In the genomic region with DNA sequence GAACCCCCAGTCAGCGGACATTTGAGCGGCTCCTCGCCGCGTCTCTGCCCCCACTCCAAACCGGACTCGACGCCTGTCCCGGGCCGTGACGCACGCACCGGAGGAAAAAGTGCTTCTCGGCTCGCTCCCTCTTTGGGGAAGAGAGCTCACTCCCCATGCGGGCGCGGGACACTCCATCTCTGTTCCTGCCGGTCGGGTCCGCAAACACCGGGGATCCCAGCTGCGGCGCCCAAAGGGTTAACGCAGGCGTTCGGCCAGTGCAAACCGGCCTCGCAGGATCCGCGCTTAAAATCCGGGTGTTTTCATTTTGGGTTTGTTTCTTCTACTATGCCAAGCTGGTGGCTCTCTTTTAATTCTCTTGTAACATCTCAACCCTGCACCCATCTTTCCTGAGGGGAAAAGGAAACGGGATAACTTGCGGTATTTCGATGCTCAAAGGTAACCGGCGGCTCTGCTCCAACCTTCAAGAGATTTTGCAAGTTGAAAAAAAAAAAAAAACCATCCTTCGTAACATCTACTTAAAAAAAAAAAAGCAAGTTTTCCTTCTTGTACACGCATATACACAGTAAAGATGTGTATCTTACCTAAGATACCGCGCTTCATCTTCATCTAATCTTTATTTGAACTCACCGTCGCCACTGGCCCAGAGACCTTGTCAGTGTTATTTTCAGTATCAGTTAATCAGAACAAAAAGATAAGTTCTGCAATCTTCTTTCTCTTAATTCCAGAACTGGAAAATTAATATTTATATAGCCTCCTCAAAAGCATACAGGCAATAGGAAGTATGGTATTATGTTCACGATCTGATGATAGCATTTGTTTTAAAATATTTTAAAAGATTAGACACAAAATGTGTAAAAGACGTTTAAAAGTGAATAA, we compare ENCODE assay signal across 1 cellular context.
TF ChIP-seq lines count a peak whose summit lies in the region.

No MANE protein-coding gene starts in this region.

TF ChIP-seq in HEK293, 187 proteins besides CTCF, POLR2A, EP300 and RAD21 (continued from another document):
- no peak for TF ChIP-seq ZNF629 (tag by site-specific recombination; IDR thresholded peaks at IDR 0.05)
- TF ChIP-seq ZNF624 (tag by site-specific recombination; IDR thresholded peaks at IDR 0.05) = no peak
- no peak for TF ChIP-seq ZNF292 (tag by site-specific recombination; IDR thresholded peaks at IDR 0.05; ENCODE audit: borderline replicate concordance, low read depth)
- no peak for TF ChIP-seq ZNF571 (tag by site-specific recombination; IDR thresholded peaks at IDR 0.05)
- TF ChIP-seq ZNF266 (tag by site-specific recombination; IDR thresholded peaks at IDR 0.05; ENCODE audit: low read depth) = no peak
